22 cellular contexts compared by ENCODE assay signal in the genomic region with DNA sequence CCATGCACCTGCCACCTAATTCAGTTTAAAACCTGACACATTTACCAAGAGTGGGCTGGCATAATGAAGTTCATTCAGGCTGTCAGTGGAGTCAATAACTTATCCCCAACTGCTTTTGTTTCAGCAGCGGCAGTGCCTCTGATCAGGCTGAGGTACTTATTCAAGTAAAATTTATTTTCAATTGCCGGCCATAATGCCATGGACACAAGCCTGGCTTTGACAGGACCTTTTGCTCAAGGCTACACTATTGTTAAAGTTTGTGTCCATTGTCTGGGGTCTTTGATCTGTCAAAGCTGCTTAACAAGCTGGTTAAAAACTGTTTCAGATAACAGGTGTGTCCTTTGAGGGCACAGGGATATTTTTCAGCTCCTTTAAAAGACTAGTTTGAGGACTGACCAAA.
"Had no signal": no experiment of that assay in that cellular context is flagged by ENCODE, and none has a peak within 500 bp of the region (broad histone marks: within the 10 kb centered on the region; RNA-seq: fewer than 3 reads in every experiment).

No MANE protein-coding gene starts in this region.

- DNase-seq: activated CD4-positive, alpha-beta memory T cell treated with anti-CD3 and anti-CD28 coated beads for 36 hours; activated CD4-positive, alpha-beta T cell treated with anti-CD3 and anti-CD28 coated beads for 4 hours; activated CD8-positive, alpha-beta memory T cell treated with anti-CD3 and anti-CD28 coated beads, Interleukin-2, amount 50 U/mL, for 48 hours; activated gamma-delta T cell; activated naive CD4-positive, alpha-beta T cell treated with anti-CD3 and anti-CD28 coated beads, Interleukin-2, amount 50 U/mL, for 16 hours; activated T-cell treated with anti-CD3 and anti-CD28 coated beads, Interleukin-2, amount 50 U/mL, for 24 hours; amniotic stem cell; brain microvascular endothelial cell; dorsolateral prefrontal cortex; effector memory CD4-positive, alpha-beta T cell; erythroblast; head of caudate nucleus; hippocampal formation; left cardiac atrium; mammary epithelial cell; nucleus accumbens; pancreas; retina; sigmoid colon; small intestine; stimulated activated CD4-positive, alpha-beta T cell treated with anti-CD3 and anti-CD28 coated beads, Interleukin-4, amount 100 ng/mL, for 24 hours; trophoblast cell had no signal
